ENCODE assay signal across 20 cellular contexts in genomic region chr17:3903051-3903825, GRCh38. TPM values are rescaled to one million over a fixed set of nuclear protein-coding genes. Genes with fewer than 3 reads are reported as not detected.
DNase-seq lines count a peak whose midpoint lies in the region; ATAC-seq and TF ChIP-seq lines count a peak whose summit lies in the region.
"Had no signal": no experiment of that assay in that cellular context is flagged by ENCODE, and none has a peak within 500 bp of the region (broad histone marks: within the 10 kb centered on the region; RNA-seq: fewer than 3 reads in every experiment).

No MANE protein-coding gene starts in this region.

- H3K27ac Mint-ChIP-seq in WTC11, result no peak overlapping the region
- peak overlapping the region; percentile 45 for H3K27ac Mint-ChIP-seq in memory B cell
- peak overlapping the region; percentile 14 for H3K27ac Mint-ChIP-seq in stimulated activated naive B cell treated with anti-CD40 and anti-IgM and Interleukin-4, amounts not matched to agents 10 μg/mL and 1 μg/mL and 100 μg/mL, for 72 hours
- H3K27ac Mint-ChIP-seq in nephron progenitor cell, result no peak overlapping the region
- H3K27ac Mint-ChIP-seq: CD8-positive, alpha-beta T cell had no signal

- H3K27ac ChIP-seq in cardiac muscle cell (peak overlapping the region; percentile 16), coronary artery (no peak overlapping the region)

- H3K27me3 Mint-ChIP-seq in WTC11 (ENCODE audit: low read depth) (no peaks in the 10 kb centered on the region), memory B cell (no peaks in the 10 kb centered on the region), nephron progenitor cell (ENCODE audit: low read depth, poor library complexity) (peaks cover 22% of the 10 kb centered on the region)
- H3K27me3 Mint-ChIP-seq in stimulated activated naive B cell treated with anti-CD40 and anti-IgM and Interleukin-4, amounts not matched to agents 10 μg/mL and 1 μg/mL and 100 μg/mL, for 72 hours, result no peaks in the 10 kb centered on the region

- H3K4me3 ChIP-seq in cardiac muscle cell (no peak overlapping the region), coronary artery (no peak overlapping the region)

- CTCF ChIA-PET in WTC11 (lab: Charles Lee), result interaction anchor here (0.6 to 4.7 kb wide), 8 partner anchors 10 to 511 kb away, joined by 3 to 31 read pairs (median 5); partner anchors contain the start of genes CAMKK1 and NCBP3

- TF ChIP-seq CTCF in cardiac muscle cell (IDR thresholded peaks at IDR 0.05; ENCODE audit: low read depth, low read length) (no peak), WTC11 (IDR thresholded peaks at IDR 0.05) (no peak), nephron progenitor cell (IDR thresholded peaks at IDR 0.05) (no peak), coronary artery (IDR thresholded peaks at IDR 0.05) (no peak)

- POLR2A ChIA-PET in WTC11 (lab: Charles Lee), result no interaction called here

- H3K9me3 Mint-ChIP-seq in WTC11 (no peaks in the 10 kb centered on the region), memory B cell (no peaks in the 10 kb centered on the region), nephron progenitor cell (no peaks in the 10 kb centered on the region)
- no peaks in the 10 kb centered on the region for H3K9me3 Mint-ChIP-seq in stimulated activated naive B cell treated with anti-CD40 and anti-IgM and Interleukin-4, amounts not matched to agents 10 μg/mL and 1 μg/mL and 100 μg/mL, for 72 hours
- H3K9me3 Mint-ChIP-seq: CD8-positive, alpha-beta T cell had no signal

- peaks cover 13% of the 10 kb centered on the region for H3K4me1 Mint-ChIP-seq in WTC11
- H3K4me1 Mint-ChIP-seq in memory B cell, result peaks cover 11% of the 10 kb centered on the region
- H3K4me1 Mint-ChIP-seq in stimulated activated naive B cell treated with anti-CD40 and anti-IgM and Interleukin-4, amounts not matched to agents 10 μg/mL and 1 μg/mL and 100 μg/mL, for 72 hours, result peaks cover 22 to 41% of the 10 kb centered on the region in 2 donors
- H3K4me1 Mint-ChIP-seq in nephron progenitor cell, result peaks cover 20% of the 10 kb centered on the region

- DNase-seq in cardiac muscle cell (ENCODE audit: low read depth in 1 of 2, low spot score in 1 of 2) (no peak), cardiac septum (ENCODE audit: low spot score) (no peak), WTC11 (ENCODE audit: low spot score) (no peak), memory B cell (ENCODE audit: low spot score in 2 of 2) (no peak), nephron progenitor cell (no peak), coronary artery (ENCODE audit: low spot score) (no peak), 8988T (no peak)
- no peak for DNase-seq in stimulated activated naive B cell treated with anti-CD40 and anti-IgM and Interleukin-4, amounts not matched to agents 10 μg/mL and 1 μg/mL and 100 μg/mL, for 72 hours
- DNase-seq: Calu3; CD8-positive, alpha-beta T cell; GF-D8; KBM-7; NCI-H1105 treated with DMSO at 0.1 percent for 48 hours; NCI-H1694 treated with DMSO at 0.1 percent for 48 hours; NCI-H226; NCI-H524; PC-3; RPMI8226; SHP77 treated with DMSO at 0.1 percent for 48 hours had no signal

- H3K4me1 ChIP-seq in cardiac muscle cell (ENCODE audit: low read depth), result peaks cover 20% of the 10 kb centered on the region

- no peaks in the 10 kb centered on the region for H3K36me3 ChIP-seq in cardiac muscle cell

- no peak for ATAC-seq in WTC11
- no peak for ATAC-seq in memory B cell (ENCODE audit: low read depth)
- ATAC-seq in stimulated activated naive B cell treated with anti-CD40 and anti-IgM and Interleukin-4, amounts not matched to agents 10 μg/mL and 1 μg/mL and 100 μg/mL, for 72 hours (replicated peaks), result no peak
- ATAC-seq: CD8-positive, alpha-beta T cell; PC-3; SK-N-SH treated with all-trans-retinoic acid at 6 μM for 48 hours had no signal

- H3K27me3 ChIP-seq in cardiac muscle cell, result no peaks in the 10 kb centered on the region

- no peaks in the 10 kb centered on the region for H3K36me3 Mint-ChIP-seq in WTC11
- H3K36me3 Mint-ChIP-seq in memory B cell, result no peaks in the 10 kb centered on the region
- peaks cover 18 to 31% of the 10 kb centered on the region in 2 donors for H3K36me3 Mint-ChIP-seq in stimulated activated naive B cell treated with anti-CD40 and anti-IgM and Interleukin-4, amounts not matched to agents 10 μg/mL and 1 μg/mL and 100 μg/mL, for 72 hours
- H3K36me3 Mint-ChIP-seq in nephron progenitor cell (ENCODE audit: low read depth), result no peaks in the 10 kb centered on the region
- H3K36me3 Mint-ChIP-seq: CD8-positive, alpha-beta T cell had no signal

- H3K4me3 Mint-ChIP-seq in WTC11 (no peak overlapping the region), memory B cell (no peak overlapping the region), nephron progenitor cell (no peak overlapping the region)
- H3K4me3 Mint-ChIP-seq in stimulated activated naive B cell treated with anti-CD40 and anti-IgM and Interleukin-4, amounts not matched to agents 10 μg/mL and 1 μg/mL and 100 μg/mL, for 72 hours, result peak overlapping the region in 1 of 2 donors; percentile 71
- H3K4me3 Mint-ChIP-seq: CD8-positive, alpha-beta T cell had no signal

- intact Hi-C loops in cardiac septum (cut with DNase I), result no loop called here

- no peaks in the 10 kb centered on the region for H3K9me3 ChIP-seq in cardiac muscle cell (ENCODE audit: low read depth)

TF ChIP-seq in WTC11, 78 proteins besides CTCF, POLR2A, EP300 and RAD21:
- no peak for TF ChIP-seq JAZF1 (CRISPR knock-in tag; IDR thresholded peaks at IDR 0.05)
- TF ChIP-seq ZBTB43 (CRISPR knock-in tag; IDR thresholded peaks at IDR 0.05), result 0 out of 2 replicates have a peak, but pooled peaks have one; percentile 22

RNA-seq across cellular contexts. Expression of gene CAMKK1, which starts 10.4 kb away (rescaled TPM):
- total RNA-seq in cardiac muscle cell, result 9.9 and 12.4 TPM in 2 replicates
- polyA plus RNA-seq in cardiac muscle cell, result 6.5 and 7.7 TPM in 2 replicates
- total RNA-seq in cardiac septum, result 5.2 TPM
- total RNA-seq in WTC11 (2021), result 8.0 to 9.6 TPM (median 8.7 TPM) in 3 replicates

RNA-seq across cellular contexts. Expression of gene P2RX1, which starts 13.0 kb away (rescaled TPM):
- total RNA-seq in cardiac muscle cell (1.9 and 3.2 TPM in 2 replicates), cardiac septum (5.1 TPM), WTC11 (2021) (0.07 TPM in 1 of 3 replicates, not detected in the others)
- 1.8 and 3.6 TPM in 2 replicates for polyA plus RNA-seq in cardiac muscle cell
- total RNA-seq: Calu3, PC-3 had no signal

RNA-seq across cellular contexts. Expression of gene NCBP3, which starts 57.2 kb away (rescaled TPM):
- 16.8 and 32.2 TPM in 2 replicates for total RNA-seq in cardiac muscle cell
- polyA plus RNA-seq in cardiac muscle cell, result 27.0 and 59.0 TPM in 2 replicates
- total RNA-seq in cardiac septum, result 32.8 TPM
- total RNA-seq in WTC11 (2021), result 48.7 to 51.3 TPM (median 49.6 TPM) in 3 replicates

Comparison
In these comparisons a context has a peak if more than half of its experiments do, and no peak if none do; other contexts are left out.
1. H3K27ac Mint-ChIP-seq: peak in memory B cell (single experiment) and stimulated activated naive B cell treated with anti-CD40 and anti-IgM and Interleukin-4, amounts not matched to agents 10 μg/mL and 1 μg/mL and 100 μg/mL, for 72 hours (single experiment); none in WTC11 (single experiment) and nephron progenitor cell (single experiment).